In genomic region chr6:143677891-143678737, GRCh38 we compare ENCODE assay signal across 1 cellular context.
TF ChIP-seq lines count a peak whose summit lies in the region.

Gene PHACTR2 (plus strand): TSS chr6:143677965. CDS start chr6:143678164, 199 bp downstream.

TF ChIP-seq in K562, 482 proteins besides CTCF, POLR2A, EP300 and RAD21 (continued from another document and continues in another):
- no peak for TF ChIP-seq ZKSCAN3 (CRISPR knock-in tag; IDR thresholded peaks at IDR 0.05)
- no peak for TF ChIP-seq CTCFL (IDR thresholded peaks at IDR 0.05; ENCODE audit: borderline replicate concordance, insufficient read depth, low read depth, low read length, poor library complexity, severe bottlenecking)
- TF ChIP-seq RBFOX2 (IDR thresholded peaks at IDR 0.05; ENCODE audit: low read depth, low read length) = peak; percentile 90
- peak; percentile 32; the same call in 1 of the 2 replicates for TF ChIP-seq TFAP4 (CRISPR knock-in tag; IDR thresholded peaks at IDR 0.05; ENCODE audit: borderline replicate concordance)
- TF ChIP-seq ZNF76 (CRISPR knock-in tag; IDR thresholded peaks at IDR 0.05; ENCODE audit: borderline replicate concordance) = peak; percentile 73; the same call in 1 of the 2 replicates
- 0 out of 2 replicates have a peak, but pooled peaks have one; percentile 18 for TF ChIP-seq NFIC (IDR thresholded peaks at IDR 0.05)
- peak; percentile 71; the same call in 1 of the 2 replicates for TF ChIP-seq KAT7 (CRISPR knock-in tag; IDR thresholded peaks at IDR 0.05; ENCODE audit: borderline replicate concordance)
- peak in 1 of 2 experiments; percentile 92; a peak in 2 of 4 replicates for TF ChIP-seq KDM4B (IDR thresholded peaks at IDR 0.05; ENCODE audit: borderline replicate concordance in 2 of 2, low read depth in 1 of 2)
- no peak for TF ChIP-seq ZNF253 (CRISPR knock-in tag; conservative IDR thresholded peaks at IDR 0.05)
- no peak for TF ChIP-seq ZNF77 (CRISPR knock-in tag; IDR thresholded peaks at IDR 0.05)
- no peak for TF ChIP-seq NFE2 (IDR thresholded peaks at IDR 0.05; ENCODE audit: low read depth)
- TF ChIP-seq PHF8 (IDR thresholded peaks at IDR 0.05; ENCODE audit: borderline replicate concordance, low read length) = peak; percentile 89; the same call in 1 of the 2 replicates
- no peak for TF ChIP-seq CEBPB (tag; IDR thresholded peaks at IDR 0.05)
- no peak for TF ChIP-seq YBX1 (IDR thresholded peaks at IDR 0.05)
- peak; percentile 74 to 76 for TF ChIP-seq NRF1 (conservative IDR thresholded peaks at IDR 0.05 in 1 of 2, IDR thresholded peaks at IDR 0.05 in 1 of 2)
- TF ChIP-seq MLLT1 (IDR thresholded peaks at IDR 0.05) = no peak
- peak; percentile 85; the same call in 1 of the 2 replicates for TF ChIP-seq AFF4 (CRISPR knock-in tag; IDR thresholded peaks at IDR 0.05)
- TF ChIP-seq TBP (optimal IDR thresholded peaks at IDR 0.05; ENCODE audit: low read depth, low read length) = peak; percentile 43
- TF ChIP-seq FOSL1 (tag; conservative IDR thresholded peaks at IDR 0.05) = no peak
- TF ChIP-seq ZNF589 (CRISPR knock-in tag; IDR thresholded peaks at IDR 0.05; ENCODE audit: low read depth) = peak; percentile 42; the same call in 1 of the 2 replicates
- TF ChIP-seq ZBTB43 (CRISPR knock-in tag; IDR thresholded peaks at IDR 0.05) = peak; percentile 63; the same call in 1 of the 2 replicates
- 0 out of 2 replicates have a peak, but pooled peaks have one; percentile 10 for TF ChIP-seq NFRKB (IDR thresholded peaks at IDR 0.05; ENCODE audit: low read depth)
- no peak for TF ChIP-seq ZNF277 (CRISPR knock-in tag; IDR thresholded peaks at IDR 0.05; ENCODE audit: borderline replicate concordance)
- no peak for TF ChIP-seq JUN (IDR thresholded peaks at IDR 0.05; ENCODE audit: borderline replicate concordance, low read depth, low read length)
- no peak for TF ChIP-seq JUN (CRISPR knock-in tag; IDR thresholded peaks at IDR 0.05; ENCODE audit: borderline replicate concordance)
- TF ChIP-seq HNRNPH1 (optimal IDR thresholded peaks at IDR 0.05; ENCODE audit: low read depth, low read length) = no peak
- no peak for TF ChIP-seq ELF2 (CRISPR knock-in tag; IDR thresholded peaks at IDR 0.05)
- 0 out of 2 replicates have a peak, but pooled peaks have one; percentile 27 for TF ChIP-seq SAFB (IDR thresholded peaks at IDR 0.05; ENCODE audit: borderline replicate concordance, low read depth, low read length)
- TF ChIP-seq JUND (IDR thresholded peaks at IDR 0.05; ENCODE audit: borderline replicate concordance, low read depth, low read length) = peak; percentile 46
- no peak for TF ChIP-seq JUND (tag; IDR thresholded peaks at IDR 0.05; ENCODE audit: borderline replicate concordance, low read depth, low read length)
- TF ChIP-seq ZNF316 (IDR thresholded peaks at IDR 0.05) = no peak
- peak in 1 of 2 experiments; percentile 7; a peak in 1 of 3 replicates for TF ChIP-seq CBX3 (IDR thresholded peaks at IDR 0.05; ENCODE audit: borderline replicate concordance in 1 of 2, low read length in 2 of 2)
- peak; percentile 100 for TF ChIP-seq VEZF1 (CRISPR knock-in tag; IDR thresholded peaks at IDR 0.05)
- TF ChIP-seq THAP12 (CRISPR knock-in tag; IDR thresholded peaks at IDR 0.05) = peak; percentile 81; the same call in 1 of the 2 replicates
- TF ChIP-seq FOXO4 (CRISPR knock-in tag; IDR thresholded peaks at IDR 0.05) = no peak
- TF ChIP-seq FOXJ3 (CRISPR knock-in tag; IDR thresholded peaks at IDR 0.05) = no peak
- TF ChIP-seq BRD4 (IDR thresholded peaks at IDR 0.05) = peak; percentile 68; the same call in 1 of the 2 replicates
- TF ChIP-seq HMG20B (CRISPR knock-in tag; IDR thresholded peaks at IDR 0.05) = no peak
- no peak for TF ChIP-seq OTX1 (CRISPR knock-in tag; IDR thresholded peaks at IDR 0.05)
- TF ChIP-seq NONO (IDR thresholded peaks at IDR 0.05; ENCODE audit: low read depth in 2 of 2, low read length in 1 of 2) = peak; percentile 18 to 26; a peak in 2 of 4 replicates
- peak; percentile 85 for TF ChIP-seq PKNOX1 (IDR thresholded peaks at IDR 0.05)
- TF ChIP-seq CREB3 (tag; conservative IDR thresholded peaks at IDR 0.05; ENCODE audit: low read depth) = no peak
- TF ChIP-seq KLF6 (CRISPR knock-in tag; IDR thresholded peaks at IDR 0.05; ENCODE audit: borderline replicate concordance) = no peak
- peak; percentile 95; the same call in 1 of the 2 replicates for TF ChIP-seq ZBTB7A (IDR thresholded peaks at IDR 0.05; ENCODE audit: borderline replicate concordance, control insufficient read depth, low read depth, low read length)
- no peak for TF ChIP-seq LEF1 (IDR thresholded peaks at IDR 0.05)
